Comparison of ENCODE assay signal across 14 cellular contexts in genomic region chr6:156028310-156029131, GRCh38.
DNase-seq lines count a peak whose midpoint lies in the region; ATAC-seq and TF ChIP-seq lines count a peak whose summit lies in the region.
"Had no signal": no experiment of that assay in that cellular context is flagged by ENCODE, and none has a peak within 500 bp of the region (broad histone marks: within the 10 kb centered on the region; RNA-seq: fewer than 3 reads in every experiment).

No MANE protein-coding gene starts in this region.

- POLR2A ChIA-PET in OCI-LY7 (lab: Charles Lee): interaction anchor here (0.8 kb wide), 1 partner anchor 554 kb away, joined by 3 read pairs; no protein-coding TSS in a partner anchor

- peaks cover 23% of the 10 kb centered on the region for H3K9me3 Mint-ChIP-seq in activated T-cell treated with anti-CD3 and anti-CD28 coated beads, Interleukin-2, amount 50 U/mL, for 24 hours
- peaks cover 2 to 23% of the 10 kb centered on the region in 2 donors for H3K9me3 Mint-ChIP-seq in effector memory CD8-positive, alpha-beta T cell

- no peak overlapping the region; the same call in 1 of the 2 replicates for H3K4me2 ChIP-seq in OCI-LY7 (ENCODE audit: low read length)

- ATAC-seq in effector memory CD8-positive, alpha-beta T cell (replicated peaks): peak; percentile 67
- ATAC-seq in GM19035 (IDR thresholded peaks at IDR 0.05; ENCODE audit: unreplicated experiment) (no peak), HG03108 (IDR thresholded peaks at IDR 0.05; ENCODE audit: unreplicated experiment) (no peak)
- ATAC-seq: K562 had no signal

- peak overlapping the region; percentile 75 for H3K27ac Mint-ChIP-seq in activated T-cell treated with anti-CD3 and anti-CD28 coated beads, Interleukin-2, amount 50 U/mL, for 24 hours
- H3K27ac Mint-ChIP-seq in effector memory CD8-positive, alpha-beta T cell: peak overlapping the region in 1 of 2 donors; percentile 51

- intact Hi-C loops in OCI-LY7 (cut with micrococcal nuclease; ENCODE audit: unreplicated experiment): no loop called here

- no peak for DNase-seq in activated T-cell treated with anti-CD3 and anti-CD28 coated beads, Interleukin-2, amount 50 U/mL, for 24 hours
- DNase-seq in activated T-cell treated with anti-CD3 and anti-CD28 coated beads for 4 hours (no peak), OCI-LY7 (ENCODE audit: low spot score) (peak; percentile 34), GDM1 (lab: John Stamatoyannopoulos, UW) (no peak)
- DNase-seq in effector memory CD8-positive, alpha-beta T cell: no peak
- peak; percentile 1 for DNase-seq in stimulated activated naive CD4-positive, alpha-beta T cell treated with Interleukin-2 at 50 U/mL for 16 hours (lab: John Stamatoyannopoulos, UW)
- DNase-seq: activated CD8-positive, alpha-beta memory T cell treated with anti-CD3 and anti-CD28 coated beads for 24 hours; GOT3; naive thymus-derived CD8-positive, alpha-beta T cell; NCI-H2171 treated with DMSO at 0.1 percent for 48 hours; stimulated activated CD8-positive, alpha-beta memory T cell treated with anti-CD3 and anti-CD28 coated beads, Interleukin-4, amount 100 ng/mL, for 48 hours had no signal

- no peaks in the 10 kb centered on the region for H3K36me3 Mint-ChIP-seq in activated T-cell treated with anti-CD3 and anti-CD28 coated beads, Interleukin-2, amount 50 U/mL, for 24 hours (ENCODE audit: low read depth)
- no peaks in the 10 kb centered on the region for H3K36me3 Mint-ChIP-seq in effector memory CD8-positive, alpha-beta T cell (ENCODE audit: insufficient read depth)

- H3K4me3 Mint-ChIP-seq in activated T-cell treated with anti-CD3 and anti-CD28 coated beads, Interleukin-2, amount 50 U/mL, for 24 hours: peak overlapping the region; percentile 33
- peak overlapping the region in 1 of 2 donors; percentile 59 for H3K4me3 Mint-ChIP-seq in effector memory CD8-positive, alpha-beta T cell

- H3K36me3 ChIP-seq in OCI-LY7 (ENCODE audit: insufficient read depth, low read length): no peaks in the 10 kb centered on the region

- peaks cover 19% of the 10 kb centered on the region for H3K4me1 ChIP-seq in OCI-LY7 (ENCODE audit: insufficient read depth, low read length, poor library complexity, severe bottlenecking)

- no peaks in the 10 kb centered on the region for H3K79me2 ChIP-seq in OCI-LY7 (ENCODE audit: insufficient read depth, low read depth, low read length)

- H3K4me3 ChIP-seq in OCI-LY7 (ENCODE audit: low read depth, low read length, poor library complexity, severe bottlenecking): no peak overlapping the region
- H3K4me3 ChIP-seq: K562 had no signal

- H2AFZ ChIP-seq in OCI-LY7 (ENCODE audit: low read length): peak overlapping the region; percentile 57; the same call in 1 of the 2 replicates

- CTCF ChIA-PET in OCI-LY7 (lab: Charles Lee; ENCODE audit: unreplicated experiment): no interaction called here

- no TSS peak for BruUV-seq in OCI-LY7 (replicated peaks; lab: Mats Ljungman, UMichigan)

- H3K9me2 ChIP-seq in OCI-LY7 (ENCODE audit: insufficient read depth, low read length): no peaks in the 10 kb centered on the region

- H3K9me3 ChIP-seq in OCI-LY7 (ENCODE audit: low read length): peaks cover 19% of the 10 kb centered on the region

- no peak for TF ChIP-seq CTCF in OCI-LY7 (conservative IDR thresholded peaks at IDR 0.05; ENCODE audit: low read length)

- no peak overlapping the region for H3K27ac ChIP-seq in OCI-LY7 (ENCODE audit: low read depth, low read length, poor library complexity, severe bottlenecking)

- no peaks in the 10 kb centered on the region for H4K20me1 ChIP-seq in OCI-LY7 (ENCODE audit: insufficient read depth, low read length)

- H3K27me3 Mint-ChIP-seq in activated T-cell treated with anti-CD3 and anti-CD28 coated beads, Interleukin-2, amount 50 U/mL, for 24 hours: no peaks in the 10 kb centered on the region
- no peaks in the 10 kb centered on the region for H3K27me3 Mint-ChIP-seq in effector memory CD8-positive, alpha-beta T cell

- peaks cover 10% of the 10 kb centered on the region for H3K4me1 Mint-ChIP-seq in activated T-cell treated with anti-CD3 and anti-CD28 coated beads, Interleukin-2, amount 50 U/mL, for 24 hours (ENCODE audit: low read depth)
- H3K4me1 Mint-ChIP-seq in effector memory CD8-positive, alpha-beta T cell (ENCODE audit: low read depth in 2 of 2): no peaks in the 10 kb centered on the region

Comparison
In these comparisons a context has a peak if more than half of its experiments do, and no peak if none do; other contexts are left out.
1. DNase-seq: peak in OCI-LY7 (single experiment) and stimulated activated naive CD4-positive, alpha-beta T cell treated with Interleukin-2 at 50 U/mL for 16 hours (single experiment); none in activated T-cell treated with anti-CD3 and anti-CD28 coated beads, Interleukin-2, amount 50 U/mL, for 24 hours (single experiment), activated T-cell treated with anti-CD3 and anti-CD28 coated beads for 4 hours (single experiment), effector memory CD8-positive, alpha-beta T cell (0 of 3) and GDM1 (single experiment).